Comparison of ENCODE assay signal across 1 cellular context in genomic region chr16:57145964-57146647, GRCh38.
TF ChIP-seq lines count a peak whose summit lies in the region.

No MANE protein-coding gene starts in this region.

TF ChIP-seq in H1, 55 proteins besides CTCF, POLR2A, EP300 and RAD21:
- no peak for TF ChIP-seq HDAC2 (IDR thresholded peaks at IDR 0.05; ENCODE audit: borderline replicate concordance in 1 of 2, low read depth in 2 of 2, low read length in 2 of 2)
- TF ChIP-seq MAX (IDR thresholded peaks at IDR 0.05) = no peak
- no peak for TF ChIP-seq BACH1 (IDR thresholded peaks at IDR 0.05; ENCODE audit: low read length)
- no peak for TF ChIP-seq POU5F1 (IDR thresholded peaks at IDR 0.05; ENCODE audit: low read depth, low read length)
- no peak for TF ChIP-seq NRF1 (IDR thresholded peaks at IDR 0.05; ENCODE audit: low read depth, low read length)
- no peak for TF ChIP-seq SIN3A (conservative IDR thresholded peaks at IDR 0.05 in 1 of 2, IDR thresholded peaks at IDR 0.05 in 1 of 2; ENCODE audit: low read depth in 1 of 2, low read length in 2 of 2)
- no peak for TF ChIP-seq CHD2 (IDR thresholded peaks at IDR 0.05; ENCODE audit: low read length)
- TF ChIP-seq TCF12 (IDR thresholded peaks at IDR 0.05; ENCODE audit: low read depth, low read length) = no peak
